ENCODE assay signal across 23 cellular contexts in the genomic region with DNA sequence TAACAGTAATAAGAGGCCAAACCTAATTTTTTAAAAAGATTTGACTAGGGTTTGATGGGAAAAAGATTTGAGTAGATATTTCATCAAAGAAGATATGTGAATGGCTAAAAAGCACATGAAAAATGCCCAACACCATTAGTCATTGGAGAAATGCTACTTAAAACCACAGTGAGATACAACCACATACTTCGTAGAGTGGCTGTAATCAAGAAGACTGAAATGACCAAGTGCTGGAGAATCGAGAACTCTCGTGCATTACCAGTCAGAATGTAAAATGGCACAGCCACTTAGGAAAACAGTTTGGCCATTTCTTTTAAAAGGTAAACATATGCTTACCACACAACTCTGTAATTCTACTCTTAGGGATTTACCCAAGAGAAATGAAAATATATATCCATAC.
"Had no signal": no experiment of that assay in that cellular context is flagged by ENCODE, and none has a peak within 500 bp of the region (broad histone marks: within the 10 kb centered on the region; RNA-seq: fewer than 3 reads in every experiment).

No MANE protein-coding gene starts in this region.

- H3K4me3 ChIP-seq: left lung, lung, pancreas, psoas muscle, right atrium auricular region, upper lobe of right lung had no signal

- H3K27ac ChIP-seq: epithelial cell of prostate, foreskin keratinocyte, left lung, pancreas, psoas muscle, right atrium auricular region, upper lobe of right lung, WERI-Rb-1 had no signal

- H3K27me3 ChIP-seq: foreskin keratinocyte, pancreas, right atrium auricular region, upper lobe of right lung had no signal

- DNase-seq: activated CD4-positive, alpha-beta T cell treated with anti-CD3 and anti-CD28 coated beads, Interleukin-2, amount 10 ng/mL, durations not matched to agents 7 days and 5 days; activated CD4-positive, CD25-positive, alpha-beta regulatory T cell treated with anti-CD3 and anti-CD28 coated beads, Interleukin-2, amount 50 U/mL, for 72 hours; activated CD8-positive, alpha-beta memory T cell treated with anti-CD3 and anti-CD28 coated beads, Interleukin-2, amount 10 ng/mL, durations not matched to agents 7 days and 5 days; activated CD8-positive, alpha-beta T cell treated with anti-CD3 and anti-CD28 coated beads for 36 hours; activated effector memory CD4-positive, alpha-beta T cell treated with anti-CD3 and anti-CD28 coated beads, Interleukin-2, amount 50 U/mL, for 16 hours; activated naive CD4-positive, alpha-beta T cell treated with anti-CD3 and anti-CD28 coated beads, Interleukin-2, amount 10 ng/mL, durations not matched to agents 7 days and 5 days; activated naive CD8-positive, alpha-beta T cell treated with anti-CD3 and anti-CD28 coated beads, Interleukin-2, amount 50 U/mL, for 24 hours; activated T-cell treated with anti-CD3 and anti-CD28 coated beads for 4 hours; aorta; cortex of kidney; foreskin keratinocyte; left lung; natural killer cell; pancreas; psoas muscle; stimulated activated CD4-positive, alpha-beta T cell treated with anti-CD3 and anti-CD28 coated beads, Interleukin-4, amount 100 ng/mL, for 4 hours; stimulated activated naive CD8-positive, alpha-beta T cell treated with anti-CD3 and anti-CD28 coated beads, Interleukin-15, Interleukin-2, amounts not matched to agents 100 U/mL and 50 U/mL, for 24 hours; T-cell; upper lobe of right lung; WERI-Rb-1 had no signal

- ATAC-seq: activated CD8-positive, alpha-beta memory T cell treated with anti-CD3 and anti-CD28 coated beads, Interleukin-2, amount 10 ng/mL, durations not matched to agents 7 days and 5 days; activated CD8-positive, alpha-beta T cell treated with anti-CD3 and anti-CD28 coated beads for 36 hours; activated naive CD8-positive, alpha-beta T cell treated with anti-CD3 and anti-CD28 coated beads, Interleukin-2, amount 50 U/mL, for 24 hours; foreskin keratinocyte; left lung; natural killer cell; pancreas; psoas muscle; stimulated activated naive CD8-positive, alpha-beta T cell treated with anti-CD3 and anti-CD28 coated beads, Interleukin-15, Interleukin-2, amounts not matched to agents 100 U/mL and 50 U/mL, for 24 hours; T-cell; upper lobe of right lung had no signal
